23 cellular contexts compared by ENCODE assay signal in genomic region chr9:128314697-128315096, GRCh38.
"Had no signal": no experiment of that assay in that cellular context is flagged by ENCODE, and none has a peak within 500 bp of the region (broad histone marks: within the 10 kb centered on the region; RNA-seq: fewer than 3 reads in every experiment).

No MANE protein-coding gene starts in this region.

- H3K27me3 ChIP-seq: MG63, SJSA1 had no signal

- DNase-seq: Karpas-422, KG1, MG63, NCI-H1092 treated with DMSO at 0.1 percent for 48 hours, NCI-H1436, NCI-H187, NCI-H2029, NCI-H2081 treated with DMSO at 0.1 percent for 48 hours, NCI-H2171, NCI-H226, NCI-H446, NCI-H510A, NCI-H524 treated with DMSO at 0.1 percent for 48 hours, NCI-H69, NCI-H774, Right ventricle myocardium superior, RPMI8226, SIG-M5 had no signal

- H3K27ac ChIP-seq: HL-60, SJSA1, SK-N-MC had no signal

- FAIRE-seq: HTR-8/SVneo, RCC 7860 had no signal

- H3K4me3 ChIP-seq: MG63, SJSA1, SK-N-MC had no signal

- H3K9me3 ChIP-seq: MG63, SJSA1 had no signal

- H3K4me1 ChIP-seq: SJSA1 had no signal
